8 cellular contexts compared by ENCODE assay signal in the genomic region with DNA sequence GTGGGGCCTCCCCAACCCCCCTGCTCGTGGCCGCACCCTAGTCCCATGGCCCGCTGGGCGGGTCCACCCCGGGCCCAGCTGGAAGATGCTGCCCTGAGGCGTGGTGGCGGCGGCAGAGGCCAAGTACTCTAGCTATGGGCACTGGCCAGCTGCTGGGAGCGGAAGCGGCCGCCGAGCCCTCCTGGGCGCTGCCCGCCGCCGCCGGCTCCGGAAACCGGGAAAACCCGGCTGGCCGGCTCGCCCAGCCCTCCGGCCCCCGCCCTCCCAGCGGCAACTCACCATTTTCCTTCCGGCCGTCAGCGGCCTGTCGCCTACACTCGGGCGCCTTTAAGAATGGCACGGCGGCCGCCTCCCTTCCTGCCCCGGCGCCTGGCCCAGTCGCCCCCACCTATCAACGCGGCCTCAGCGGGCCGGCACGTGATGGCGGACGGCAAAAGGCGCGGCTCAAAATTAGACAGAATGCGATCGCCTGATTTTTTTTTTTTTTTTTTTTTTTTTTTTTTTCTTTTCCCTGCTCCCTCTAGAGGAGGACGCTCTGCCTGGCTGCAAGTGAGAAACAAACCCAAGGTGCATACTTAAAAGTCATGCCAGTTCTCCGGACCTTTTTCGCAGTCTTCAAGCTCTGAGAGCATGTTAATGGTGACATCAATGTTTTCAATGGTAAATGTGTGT. TPM values are rescaled to one million over a fixed set of nuclear protein-coding genes. Genes with fewer than 3 reads are reported as not detected.
DNase-seq lines count a peak whose midpoint lies in the region; ATAC-seq, FAIRE-seq and TF ChIP-seq lines count a peak whose summit lies in the region.

A gene (minus strand): TSS at position 335 of the 672 bp plus-strand sequence. CDS start 53 bp downstream, at position 282.

- intact Hi-C loops in kidney (cut with DNase I) = no loop called here

- TF ChIP-seq CTCF in kidney (IDR thresholded peaks at IDR 0.05; ENCODE audit: borderline replicate concordance, extremely low read depth, insufficient read depth) = peak; percentile 30

- H3K27ac ChIP-seq in kidney (ENCODE audit: low read depth in 2 of 2, low read length in 2 of 2) = peak within 1 kb of the TSS; percentile 88 to 91

- H3K4me3 ChIP-seq in kidney (ENCODE audit: low read length in 2 of 2) = peak within 1 kb of the TSS; percentile 92 to 93

- ATAC-seq in GM19043 (IDR thresholded peaks at IDR 0.05; ENCODE audit: low read depth, unreplicated experiment) (peak; percentile 85), HG03378 (IDR thresholded peaks at IDR 0.05; ENCODE audit: unreplicated experiment) (peak; percentile 79)
- peak; percentile 94 for ATAC-seq in activated CD4-positive, CD25-positive, alpha-beta regulatory T cell treated with anti-CD3 and anti-CD28 coated beads, Interleukin-2, amount 50 U/mL, for 24 hours

- no peaks in the 10 kb centered on the region for H3K9me3 ChIP-seq in kidney (ENCODE audit: control insufficient read depth in 1 of 2, low read length in 2 of 2)

- H3K4me1 ChIP-seq in kidney (ENCODE audit: control insufficient read depth in 1 of 2, insufficient read depth in 1 of 2, low read depth in 1 of 2, low read length in 2 of 2) = peaks cover 7 to 12% of the 10 kb centered on the region in 2 donors

- peak within 1 kb of the TSS; percentile 86 to 93 for H3K9ac ChIP-seq in kidney (ENCODE audit: low read length in 2 of 2)

- no peaks in the 10 kb centered on the region for H3K36me3 ChIP-seq in kidney (ENCODE audit: control insufficient read depth in 1 of 2, insufficient read depth in 2 of 2, low read length in 2 of 2)

- peak; percentile 54 for FAIRE-seq in kidney (lab: Jason Lieb, UNC)

- DNase-seq in Ammon's horn (ENCODE audit: low spot score) (peak; percentile 91), NCI-H446 treated with DMSO at 0.1 percent for 48 hours (lab: John Stamatoyannopoulos, UW) (peak; percentile 73), cerebellar cortex (ENCODE audit: low spot score) (peak; percentile 88), kidney (peak; percentile 98)
- DNase-seq in stimulated activated CD4-positive, alpha-beta T cell treated with anti-CD3 and anti-CD28 coated beads, Interleukin-15, amount 100 ng/mL, for 24 hours = peak; percentile 90

RNA-seq across cellular contexts. Expression of the gene that starts here (rescaled TPM):
- 53.6 TPM for total RNA-seq in kidney
- polyA plus RNA-seq in kidney (ENCODE audit: insufficient read depth, low read depth, low replicate concordance) = 22.7 TPM

Comparison
In these comparisons a context has a peak if more than half of its experiments do, and no peak if none do; other contexts are left out.
1. Peak in every context shown above with its lines: DNase-seq, ATAC-seq, H3K4me3 ChIP-seq and H3K27ac ChIP-seq.